ENCODE assay signal across 1 cellular context in the genomic region with DNA sequence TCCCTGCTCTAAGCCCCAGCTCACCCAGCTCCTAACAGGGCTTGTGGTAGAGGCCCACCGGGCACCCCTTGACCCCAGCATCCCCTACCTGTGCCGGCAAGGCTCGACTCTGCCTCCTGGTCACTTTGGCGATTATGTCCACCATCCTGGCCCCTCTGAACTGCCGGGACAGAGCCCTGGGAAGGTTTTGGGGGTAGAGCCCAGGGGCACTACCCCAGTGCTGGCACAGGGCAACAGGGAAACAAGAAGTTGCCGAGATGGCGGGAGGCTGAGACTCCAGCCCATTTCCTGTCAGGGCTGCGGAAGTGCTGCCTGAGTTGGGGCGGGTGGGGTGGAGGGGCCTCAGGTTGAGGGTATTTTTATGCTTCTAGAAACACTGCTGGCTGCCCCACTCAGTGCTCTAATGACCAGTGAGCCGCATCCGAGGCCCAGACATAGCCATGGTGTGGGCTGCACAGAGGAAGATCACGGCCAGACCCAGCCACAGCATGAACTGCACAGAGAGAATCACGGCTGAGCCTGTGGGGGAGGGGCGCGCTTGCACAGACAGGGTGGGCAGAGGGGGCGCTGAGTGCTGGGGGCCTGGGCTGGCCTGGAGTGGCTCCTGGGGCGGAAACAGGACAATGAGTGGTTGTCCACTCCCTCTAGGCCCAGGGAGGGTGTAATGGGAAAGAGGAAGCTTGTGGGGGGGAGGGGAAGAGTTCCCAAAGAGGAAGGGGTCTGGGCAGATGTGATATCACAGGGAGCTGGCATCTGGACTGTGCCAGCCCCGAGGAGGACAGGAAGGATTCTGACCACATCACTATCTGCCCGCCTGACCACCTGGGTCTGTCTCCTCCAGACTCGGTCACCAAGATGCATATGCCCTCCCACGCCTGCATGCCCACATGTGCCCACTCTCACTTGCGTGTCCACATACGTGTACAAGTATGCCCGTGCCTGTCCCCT.
TF ChIP-seq lines count a peak whose summit lies in the region.

No MANE protein-coding gene starts in this region.

TF ChIP-seq in SK-N-SH, 30 proteins besides CTCF, POLR2A, EP300 and RAD21 (continued from another document):
- TF ChIP-seq REST (IDR thresholded peaks at IDR 0.05; ENCODE audit: low read depth, low read length) (no peak), NFIC (IDR thresholded peaks at IDR 0.05; ENCODE audit: borderline replicate concordance) (no peak), RFX5 (IDR thresholded peaks at IDR 0.05; ENCODE audit: low read length) (no peak), USF2 (IDR thresholded peaks at IDR 0.05; ENCODE audit: borderline replicate concordance, low read depth, low read length) (no peak), FOXJ3 (CRISPR knock-in tag; IDR thresholded peaks at IDR 0.05) (no peak), FOSL2 (IDR thresholded peaks at IDR 0.05; ENCODE audit: borderline replicate concordance, low read depth) (no peak), ELF1 (IDR thresholded peaks at IDR 0.05) (no peak), TCF12 (IDR thresholded peaks at IDR 0.05) (no peak)
- TF ChIP-seq, protein P1, sequence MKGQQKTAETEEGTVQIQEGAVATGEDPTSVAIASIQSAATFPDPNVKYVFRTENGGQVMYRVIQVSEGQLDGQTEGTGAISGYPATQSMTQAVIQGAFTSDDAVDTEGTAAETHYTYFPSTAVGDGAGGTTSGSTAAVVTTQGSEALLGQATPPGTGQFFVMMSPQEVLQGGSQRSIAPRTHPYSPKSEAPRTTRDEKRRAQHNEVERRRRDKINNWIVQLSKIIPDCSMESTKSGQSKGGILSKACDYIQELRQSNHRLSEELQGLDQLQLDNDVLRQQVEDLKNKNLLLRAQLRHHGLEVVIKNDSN (IDR thresholded peaks at IDR 0.05; ENCODE audit: borderline replicate concordance, low read depth), result no peak
